In genomic region chr10:30151581-30152389, GRCh38 we compare ENCODE assay signal across 10 cellular contexts.
A peak's percentile ranks its signal among the peaks of the same experiment; 100 is the strongest.
DNase-seq lines count a peak whose midpoint lies in the region; ATAC-seq and TF ChIP-seq lines count a peak whose summit lies in the region.
"Had no signal": no experiment of that assay in that cellular context is flagged by ENCODE, and none has a peak within 500 bp of the region (broad histone marks: within the 10 kb centered on the region; RNA-seq: fewer than 3 reads in every experiment).

No MANE protein-coding gene starts in this region.

- in situ Hi-C loops in brain microvascular endothelial cell (cut with HindIII; ENCODE audit: low pct_ligation_motif_present, low sequenced_read_pairs): no loop called here

- no peak overlapping the region for H3K23ac ChIP-seq in mesendoderm (ENCODE audit: low read length)

- ATAC-seq in GM21825 (IDR thresholded peaks at IDR 0.05; ENCODE audit: unreplicated experiment): no peak
- no peak for ATAC-seq in HG03097 (IDR thresholded peaks at IDR 0.05; ENCODE audit: low FRiP score, unreplicated experiment)

- no peaks in the 10 kb centered on the region for H3K79me2 ChIP-seq in mesendoderm (ENCODE audit: control insufficient read depth, insufficient read depth, low read length)

- no peak overlapping the region for H4K8ac ChIP-seq in mesendoderm (ENCODE audit: low read depth, low read length)

- CTCF ChIA-PET in HEK293T (lab: Yijun Ruan, JAX): no interaction called here

- H3K9ac ChIP-seq in mesendoderm (ENCODE audit: low read length): no peak overlapping the region

- no peak overlapping the region for H3K4ac ChIP-seq in mesendoderm (ENCODE audit: low read depth, low read length)

- H3K4me2 ChIP-seq in mesendoderm (ENCODE audit: low read length): no peak overlapping the region

- no peaks in the 10 kb centered on the region for H3K79me1 ChIP-seq in mesendoderm (ENCODE audit: low read length)

- no peak overlapping the region for H4K5ac ChIP-seq in mesendoderm (ENCODE audit: low read length)

- no peak overlapping the region for H2BK120ac ChIP-seq in mesendoderm (ENCODE audit: low read depth, low read length)

- peak; percentile 49 for TF ChIP-seq CTCF in brain microvascular endothelial cell (IDR thresholded peaks at IDR 0.05; ENCODE audit: low read depth, low read length, missing control alignments)

- H2AK5ac ChIP-seq in mesendoderm (ENCODE audit: low read length): no peak overlapping the region

- no peaks in the 10 kb centered on the region for H3K27me3 ChIP-seq in brain microvascular endothelial cell (replicated peaks)
- H3K27me3 ChIP-seq in mesendoderm (ENCODE audit: insufficient read depth, low read length, poor library complexity): no peaks in the 10 kb centered on the region

- H3K4me3 ChIP-seq in brain microvascular endothelial cell (ENCODE audit: low read depth, low read length): no peak overlapping the region
- H3K4me3 ChIP-seq in mesendoderm (ENCODE audit: low read length): no peak overlapping the region
- H3K4me3 ChIP-seq: SK-N-MC had no signal

- H3K56ac ChIP-seq in mesendoderm (ENCODE audit: low read length): peak overlapping the region; percentile 15

- H2BK15ac ChIP-seq in mesendoderm (replicated peaks; ENCODE audit: low read depth): no peak overlapping the region

- no peak overlapping the region for H2BK5ac ChIP-seq in mesendoderm (ENCODE audit: low read length)

- POLR2A ChIA-PET in HEK293T (lab: Yijun Ruan, JAX): no interaction called here

- H3K36me3 ChIP-seq in brain microvascular endothelial cell (replicated peaks) (no peaks in the 10 kb centered on the region), mesendoderm (ENCODE audit: control insufficient read depth, insufficient read depth, low read length) (no peaks in the 10 kb centered on the region)

- no peaks in the 10 kb centered on the region for H3K4me1 ChIP-seq in mesendoderm (ENCODE audit: control insufficient read depth, low read depth, low read length)

- H3K18ac ChIP-seq in mesendoderm (ENCODE audit: low read length): no peak overlapping the region

- H3K27ac ChIP-seq in brain microvascular endothelial cell (peak overlapping the region; percentile 21), mesendoderm (ENCODE audit: low read depth, low read length) (no peak overlapping the region)
- H3K27ac ChIP-seq: SK-N-MC had no signal

- no CpG with 5 or more reads among the region's 8 CpGs for WGBS in mesendoderm (ENCODE audit: extremely low coverage, insufficient coverage, low lambda C conversion rate)

- DNase-seq in EH (ENCODE audit: low read depth) (peak; percentile 92), MV-4-11 (lab: John Stamatoyannopoulos, UW) (peak; percentile 91), brain microvascular endothelial cell (peak; percentile 92), mesendoderm (peak; percentile 83), HEK293T (ENCODE audit: extremely low spot score) (no peak), NCI-H1436 treated with DMSO at 0.1 percent for 48 hours (lab: John Stamatoyannopoulos, UW) (no peak)
- DNase-seq: effector memory CD4-positive, alpha-beta T cell had no signal

TF ChIP-seq in HEK293T, 16 proteins besides CTCF, POLR2A, EP300 and RAD21:
- TF ChIP-seq L3MBTL2 (conservative IDR thresholded peaks at IDR 0.05) (no peak), TARDBP (IDR thresholded peaks at IDR 0.05) (no peak), ELF4 (IDR thresholded peaks at IDR 0.05) (no peak), PKNOX1 (IDR thresholded peaks at IDR 0.05) (no peak), FOXK2 (IDR thresholded peaks at IDR 0.05) (no peak), FOXM1 (IDR thresholded peaks at IDR 0.05; ENCODE audit: borderline replicate concordance) (no peak), HDGF (IDR thresholded peaks at IDR 0.05; ENCODE audit: borderline replicate concordance) (no peak), NFRKB (IDR thresholded peaks at IDR 0.05) (no peak), LEF1 (IDR thresholded peaks at IDR 0.05; ENCODE audit: borderline replicate concordance) (no peak), BHLHE40 (IDR thresholded peaks at IDR 0.05; ENCODE audit: borderline replicate concordance) (no peak), SP1 (IDR thresholded peaks at IDR 0.05) (no peak), SUZ12 (IDR thresholded peaks at IDR 0.05) (no peak), CTBP1 (IDR thresholded peaks at IDR 0.05; ENCODE audit: borderline replicate concordance) (no peak), ZNF384 (IDR thresholded peaks at IDR 0.05) (no peak), ARNT (IDR thresholded peaks at IDR 0.05) (no peak), FOXA1 (IDR thresholded peaks at IDR 0.05) (no peak)

Comparison
In these comparisons a context has a peak if more than half of its experiments do, and no peak if none do; other contexts are left out.
1. DNase-seq: peak in EH (single experiment), MV-4-11 (single experiment), brain microvascular endothelial cell (single experiment) and mesendoderm (single experiment); none in HEK293T (single experiment) and NCI-H1436 treated with DMSO at 0.1 percent for 48 hours (single experiment).